In genomic region chr13:97512732-97513131, GRCh38 we compare ENCODE assay signal across 17 cellular contexts.
"Had no signal": no experiment of that assay in that cellular context is flagged by ENCODE, and none has a peak within 500 bp of the region (broad histone marks: within the 10 kb centered on the region; RNA-seq: fewer than 3 reads in every experiment).

No MANE protein-coding gene starts in this region.

- H3K4me3 ChIP-seq: lung, smooth muscle cell, testis, upper lobe of left lung had no signal

- ATAC-seq: activated CD8-positive, alpha-beta T cell treated with anti-CD3 and anti-CD28 coated beads for 36 hours; left colon; sciatic nerve; stimulated activated naive CD8-positive, alpha-beta T cell treated with anti-CD3 and anti-CD28 coated beads, Interleukin-15, amount 100 ng/mL, for 72 hours had no signal

- DNase-seq: activated CD4-positive, alpha-beta T cell treated with anti-CD3 and anti-CD28 coated beads, Interleukin-2, amount 10 ng/mL, durations not matched to agents 24 days and 14 days; activated CD8-positive, alpha-beta T cell treated with anti-CD3 and anti-CD28 coated beads for 36 hours; activated naive CD4-positive, alpha-beta T cell treated with Interleukin-2 at 50 U/mL for 16 hours; activated naive CD8-positive, alpha-beta T cell treated with anti-CD3 and anti-CD28 coated beads, Interleukin-2, amount 10 ng/mL, durations not matched to agents 7 days and 5 days; activated T-cell treated with anti-CD3 and anti-CD28 coated beads, Interleukin-2, amount 50 U/mL, for 24 hours; amygdala; left colon; midbrain; stimulated activated CD4-positive, alpha-beta T cell treated with anti-CD3 and anti-CD28 coated beads, Interleukin-4, amount 100 ng/mL, for 1 hour; stimulated activated naive CD8-positive, alpha-beta T cell treated with anti-CD3 and anti-CD28 coated beads, Interleukin-15, amount 100 ng/mL, for 72 hours; T-helper 1 cell; T-helper 9 cell; testis; upper lobe of left lung had no signal
